In the genomic region with DNA sequence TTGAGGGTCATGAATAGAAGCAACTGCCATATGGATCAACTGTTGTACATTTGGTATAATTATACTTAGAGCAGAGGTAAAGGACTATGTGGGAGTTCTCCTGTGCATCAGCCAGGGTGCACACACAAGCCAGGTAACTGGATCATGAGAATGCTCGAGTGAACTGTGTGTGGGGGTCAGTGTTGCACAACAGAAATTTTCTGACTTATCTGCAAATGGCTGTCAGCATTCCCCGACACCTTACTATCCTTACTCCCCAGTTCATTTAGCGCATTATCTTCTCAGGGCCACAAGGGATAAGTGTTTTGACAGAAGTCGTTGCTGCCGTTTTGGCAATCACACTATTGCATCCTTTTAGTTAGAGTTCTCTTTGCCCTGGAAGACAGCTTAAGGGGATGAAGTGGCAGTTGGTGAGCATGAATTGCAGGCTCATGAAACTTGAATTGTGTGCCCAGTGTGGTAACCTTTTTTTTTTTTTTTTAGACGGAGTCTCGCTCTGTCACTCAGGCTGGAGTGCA, we compare ENCODE assay signal across 9 cellular contexts. TPM values are rescaled to one million over a fixed set of nuclear protein-coding genes. Genes with fewer than 3 reads are reported as not detected.
DNase-seq lines count a peak whose midpoint lies in the region; ATAC-seq and TF ChIP-seq lines count a peak whose summit lies in the region.
"Had no signal": no experiment of that assay in that cellular context is flagged by ENCODE, and none has a peak within 500 bp of the region (broad histone marks: within the 10 kb centered on the region; RNA-seq: fewer than 3 reads in every experiment).

No MANE protein-coding gene starts in this region.

- TF ChIP-seq POLR2A in esophagus muscularis mucosa (IDR thresholded peaks at IDR 0.05; ENCODE audit: low read depth): no peak

- H3K36me3 ChIP-seq in HAP-1 (replicated peaks): peaks cover 41% of the 10 kb centered on the region
- peaks cover 0 to 22% (median 2%) of the 10 kb centered on the region in 4 donors for H3K36me3 ChIP-seq in esophagus muscularis mucosa

- DNase-seq in HAP-1 (ENCODE audit: low spot score in 2 of 2): no peak
- DNase-seq in RKO (ENCODE audit: low spot score): peak; percentile 39
- DNase-seq in esophagus muscularis mucosa (ENCODE audit: extremely low spot score): no peak
- DNase-seq in retinal pigment epithelial cell (ENCODE audit: low read depth): no peak
- DNase-seq in COR-L47 (lab: John Stamatoyannopoulos, UW): no peak
- DNase-seq in T1000 (lab: John Stamatoyannopoulos, UW): no peak

- peak overlapping the region; percentile 93 to 97 (median 96) for H3K27ac ChIP-seq in esophagus muscularis mucosa (replicated peaks in 1 of 4)

- TF ChIP-seq EP300 in esophagus muscularis mucosa (IDR thresholded peaks at IDR 0.05): no peak

- intact Hi-C loops in esophagus muscularis mucosa (cut with DNase I): no loop called here

- in situ Hi-C loops in HAP-1 (cut with MboI; ENCODE audit: low sequenced_read_pairs): no loop called here

- TF ChIP-seq CTCF in esophagus muscularis mucosa (IDR thresholded peaks at IDR 0.05) (no peak), retinal pigment epithelial cell (conservative IDR thresholded peaks at IDR 0.05; ENCODE audit: low read depth, low read length) (no peak)

- H3K9me3 ChIP-seq in HAP-1: no peaks in the 10 kb centered on the region
- no peaks in the 10 kb centered on the region for H3K9me3 ChIP-seq in esophagus muscularis mucosa

- ATAC-seq in GM21825 (IDR thresholded peaks at IDR 0.05; ENCODE audit: unreplicated experiment): no peak
- ATAC-seq in HG02759 (IDR thresholded peaks at IDR 0.05; ENCODE audit: unreplicated experiment): no peak

- H3K4me3 ChIP-seq in HAP-1 (peak overlapping the region; percentile 76), esophagus muscularis mucosa (peak overlapping the region; percentile 86 to 94 (median 88)), retinal pigment epithelial cell (ENCODE audit: low read length) (peak overlapping the region; percentile 77)

- H3K4me1 ChIP-seq in HAP-1: peaks cover 22% of the 10 kb centered on the region
- H3K4me1 ChIP-seq in esophagus muscularis mucosa: peaks cover 27 to 70% (median 51%) of the 10 kb centered on the region in 4 donors

- 54% methylated on average over 7 of the region's 7 CpGs for WGBS in esophagus muscularis mucosa

- H3K27me3 ChIP-seq in HAP-1 (ENCODE audit: low read depth): no peaks in the 10 kb centered on the region
- H3K27me3 ChIP-seq in esophagus muscularis mucosa: no peaks in the 10 kb centered on the region

RNA-seq across cellular contexts. Expression of a gene that starts 1.7 kb away (rescaled TPM):
- 100 to 1,000 TPM; 230 to 403 (median 321) TPM for total RNA-seq in esophagus muscularis mucosa

RNA-seq across cellular contexts. Expression of a gene that starts 19.6 kb away (rescaled TPM):
- not detected for total RNA-seq in esophagus muscularis mucosa
- total RNA-seq: subcutaneous adipose tissue had no signal

RNA-seq across cellular contexts. Expression of a gene that starts 32.2 kb away (rescaled TPM):
- 10 to 100 TPM; 21.4 to 60.9 (median 36.4) TPM for total RNA-seq in esophagus muscularis mucosa
